In genomic region chr15:40279437-40280141, GRCh38 we compare ENCODE assay signal across 1 cellular context.
A peak's percentile ranks its signal among the peaks of the same experiment; 100 is the strongest.
TF ChIP-seq lines count a peak whose summit lies in the region.

No MANE protein-coding gene starts in this region.

TF ChIP-seq in H1, 55 proteins besides CTCF, POLR2A, EP300 and RAD21 (continued from another document):
- TF ChIP-seq GTF2F1 (IDR thresholded peaks at IDR 0.05; ENCODE audit: borderline replicate concordance, low read depth, low read length) (no peak), KDM1A (IDR thresholded peaks at IDR 0.05; ENCODE audit: borderline replicate concordance, low read length) (no peak), HDAC6 (IDR thresholded peaks at IDR 0.05; ENCODE audit: low read depth, low read length) (no peak), USF2 (IDR thresholded peaks at IDR 0.05; ENCODE audit: low read length) (no peak), YY1 (IDR thresholded peaks at IDR 0.05; ENCODE audit: low read depth, low read length) (no peak), NANOG (IDR thresholded peaks at IDR 0.05; ENCODE audit: insufficient read depth, low read depth, low read length, poor library complexity, severe bottlenecking) (no peak), BACH1 (IDR thresholded peaks at IDR 0.05; ENCODE audit: low read length) (no peak), CREB1 (IDR thresholded peaks at IDR 0.05) (peak; percentile 31), ATF2 (IDR thresholded peaks at IDR 0.05; ENCODE audit: low read length) (no peak), CHD1 (IDR thresholded peaks at IDR 0.05; ENCODE audit: low read depth, low read length) (no peak), KDM4A (IDR thresholded peaks at IDR 0.05; ENCODE audit: low read depth, low read length, severe bottlenecking) (peak; percentile 53), SIN3A (conservative IDR thresholded peaks at IDR 0.05 in 1 of 2, IDR thresholded peaks at IDR 0.05 in 1 of 2; ENCODE audit: low read depth in 1 of 2, low read length in 2 of 2) (peak in 1 of 2 experiments; percentile 33; a peak in 1 of 4 replicates), SRF (IDR thresholded peaks at IDR 0.05; ENCODE audit: low read depth, low read length) (no peak), MAFK (IDR thresholded peaks at IDR 0.05; ENCODE audit: low read depth, low read length) (no peak), HDAC2 (IDR thresholded peaks at IDR 0.05; ENCODE audit: borderline replicate concordance in 1 of 2, low read depth in 2 of 2, low read length in 2 of 2) (peak in 1 of 2 experiments; percentile 81; a peak in 1 of 4 replicates), BRCA1 (IDR thresholded peaks at IDR 0.05; ENCODE audit: low read depth, low read length) (no peak), E2F6 (IDR thresholded peaks at IDR 0.05) (peak; percentile 95), ATF3 (IDR thresholded peaks at IDR 0.05; ENCODE audit: insufficient read depth, low read depth, low read length) (no peak), SAP30 (IDR thresholded peaks at IDR 0.05; ENCODE audit: insufficient read depth, insufficient replicate concordance, low read length) (no peak), TCF12 (IDR thresholded peaks at IDR 0.05; ENCODE audit: low read depth, low read length) (0 out of 2 replicates have a peak, but pooled peaks have one; percentile 35), MAX (IDR thresholded peaks at IDR 0.05) (peak; percentile 98), CTBP2 (IDR thresholded peaks at IDR 0.05; ENCODE audit: borderline replicate concordance, insufficient read depth, insufficient read length, low read length) (no peak), EZH2 (IDR thresholded peaks at IDR 0.05; ENCODE audit: low read depth, low read length, severe bottlenecking) (no peak), FOSL1 (IDR thresholded peaks at IDR 0.05; ENCODE audit: insufficient read depth, low read depth, low read length) (peak; percentile 86; the same call in 1 of the 2 replicates), RFX5 (IDR thresholded peaks at IDR 0.05; ENCODE audit: borderline replicate concordance, low read depth, low read length) (no peak), BCL11A (IDR thresholded peaks at IDR 0.05; ENCODE audit: low read depth in 2 of 2, low read length in 2 of 2) (no peak), CBX5 (IDR thresholded peaks at IDR 0.05; ENCODE audit: low read depth, low read length) (no peak), RNF2 (IDR thresholded peaks at IDR 0.05; ENCODE audit: borderline replicate concordance, low read depth, low read length, missing control alignments, poor library complexity, severe bottlenecking) (no peak), EGR1 (IDR thresholded peaks at IDR 0.05; ENCODE audit: borderline replicate concordance, low read depth, low read length) (no peak), JUND (IDR thresholded peaks at IDR 0.05; ENCODE audit: low read length) (0 out of 2 replicates have a peak, but pooled peaks have one; percentile 19), GABPA (IDR thresholded peaks at IDR 0.05; ENCODE audit: borderline replicate concordance, insufficient read depth, low read length) (0 out of 2 replicates have a peak, but pooled peaks have one; percentile 46), TEAD4 (IDR thresholded peaks at IDR 0.05; ENCODE audit: low read depth, low read length) (no peak), KDM5A (IDR thresholded peaks at IDR 0.05; ENCODE audit: low read length) (no peak), SIRT6 (IDR thresholded peaks at IDR 0.05; ENCODE audit: low read length) (no peak), TAF7 (optimal IDR thresholded peaks at IDR 0.05; ENCODE audit: borderline replicate concordance, low read depth, low read length) (no peak), SUZ12 (IDR thresholded peaks at IDR 0.05; ENCODE audit: low read length) (no peak), RXRA (IDR thresholded peaks at IDR 0.05; ENCODE audit: insufficient read depth, low read depth, low read length) (peak; percentile 52; the same call in 1 of the 2 replicates)
